32 cellular contexts compared by ENCODE assay signal in the genomic region with DNA sequence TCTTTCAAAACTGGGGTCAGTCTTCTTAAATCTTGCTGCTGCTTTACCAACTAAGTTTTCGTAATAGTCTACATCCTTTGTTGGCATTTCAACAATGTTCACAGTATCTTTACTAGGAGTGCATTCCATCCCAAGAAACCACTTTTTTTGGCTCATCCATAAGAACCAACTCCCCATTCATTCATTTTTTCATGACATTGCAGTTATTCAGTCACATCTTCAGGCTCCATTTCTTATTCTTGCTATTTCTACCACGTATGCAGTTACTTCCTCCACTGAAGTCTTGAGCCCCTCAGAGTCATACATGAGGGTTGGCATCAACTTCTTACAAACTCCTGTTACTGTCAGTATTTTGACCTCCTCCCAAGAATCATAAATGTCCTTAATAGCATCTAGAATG.
"Had no signal": no experiment of that assay in that cellular context is flagged by ENCODE, and none has a peak within 500 bp of the region (broad histone marks: within the 10 kb centered on the region; RNA-seq: fewer than 3 reads in every experiment).

No MANE protein-coding gene starts in this region.

- H3K4me3 ChIP-seq: adrenal gland, ascending aorta, body of pancreas, breast epithelium, cardiac muscle cell had no signal

- DNase-seq: activated effector memory CD4-positive, alpha-beta T cell treated with anti-CD3 and anti-CD28 coated beads, Interleukin-2, amount 50 U/mL, for 16 hours; activated effector memory CD4-positive, alpha-beta T cell treated with Interleukin-2 at 50 U/mL for 16 hours; activated gamma-delta T cell; activated gamma-delta T cell treated with Interleukin-2 at 50 U/mL for 16 hours; activated naive CD4-positive, alpha-beta T cell; activated naive CD4-positive, alpha-beta T cell treated with anti-CD3 and anti-CD28 coated beads for 36 hours; activated naive CD4-positive, alpha-beta T cell treated with anti-CD3 and anti-CD28 coated beads, Interleukin-2, amount 10 ng/mL, durations not matched to agents 7 days and 5 days; activated naive CD4-positive, alpha-beta T cell treated with anti-CD3 and anti-CD28 coated beads, Interleukin-2, amount 50 U/mL, for 16 hours; activated naive CD4-positive, alpha-beta T cell treated with Interleukin-2 at 50 U/mL for 16 hours; activated naive CD8-positive, alpha-beta T cell treated with anti-CD3 and anti-CD28 coated beads for 36 hours; activated naive CD8-positive, alpha-beta T cell treated with anti-CD3 and anti-CD28 coated beads, Interleukin-2, amount 10 ng/mL, durations not matched to agents 7 days and 5 days; activated naive CD8-positive, alpha-beta T cell treated with anti-CD3 and anti-CD28 coated beads, Interleukin-2, amount 50 U/mL, for 24 hours; activated T-cell treated with anti-CD3 and anti-CD28 coated beads, Interleukin-2, amount 50 U/mL, for 4 hours; activated T-cell treated with anti-CD3 and anti-CD28 coated beads, Interleukin-2, amount 50 U/mL, for 48 hours; activated T-cell treated with anti-CD3 and anti-CD28 coated beads, Interleukin-2, amount 50 U/mL, for 72 hours; adrenal gland; amniotic stem cell; amygdala; anterior cingulate cortex; body of pancreas; brain microvascular endothelial cell; caudate nucleus; central memory CD4-positive, alpha-beta T cell; cerebellar nuclear complex had no signal

- H3K9me3 ChIP-seq: adrenal gland, ascending aorta had no signal

- H3K27ac ChIP-seq: adrenal gland, ascending aorta, body of pancreas, brain microvascular endothelial cell, breast epithelium, cardiac muscle cell had no signal

- H3K4me1 ChIP-seq: ascending aorta, breast epithelium had no signal

- ATAC-seq: activated naive CD4-positive, alpha-beta T cell treated with anti-CD3 and anti-CD28 coated beads, Interleukin-2, amount 50 U/mL, for 72 hours; activated naive CD8-positive, alpha-beta T cell treated with anti-CD3 and anti-CD28 coated beads, Interleukin-2, amount 50 U/mL, for 24 hours; activated T-cell treated with anti-CD3 and anti-CD28 coated beads, Interleukin-2, amount 50 U/mL, for 4 hours; activated T-cell treated with anti-CD3 and anti-CD28 coated beads, Interleukin-2, amount 50 U/mL, for 72 hours; activated T-helper 17 cell treated with anti-CD3 and anti-CD28 coated beads, Interleukin-2, amount 50 U/mL, for 72 hours; body of pancreas had no signal

- FAIRE-seq: astrocyte, bronchial epithelial cell, colon had no signal

- H3K36me3 ChIP-seq: adrenal gland, ascending aorta, brain microvascular endothelial cell, breast epithelium, cardiac muscle cell had no signal

- H3K27me3 ChIP-seq: adrenal gland, ascending aorta, body of pancreas, brain microvascular endothelial cell, breast epithelium, cardiac muscle cell had no signal
